Comparison of ENCODE assay signal across 10 cellular contexts in genomic region chr9:33320568-33321261, GRCh38. TPM values are rescaled to one million over a fixed set of nuclear protein-coding genes. Genes with fewer than 3 reads are reported as not detected.
DNase-seq lines count a peak whose midpoint lies in the region; ATAC-seq, FAIRE-seq and TF ChIP-seq lines count a peak whose summit lies in the region.
"Had no signal": no experiment of that assay in that cellular context is flagged by ENCODE, and none has a peak within 500 bp of the region (broad histone marks: within the 10 kb centered on the region; RNA-seq: fewer than 3 reads in every experiment).

No MANE protein-coding gene starts in this region.

- H3K36me3 Mint-ChIP-seq in activated naive CD4-positive, alpha-beta T cell treated with anti-CD3 and anti-CD28 coated beads, Interleukin-2, amount 50 U/mL, for 24 hours = peaks cover 40% of the 10 kb centered on the region
- peaks cover 61% of the 10 kb centered on the region for H3K36me3 Mint-ChIP-seq in activated naive CD4-positive, alpha-beta T cell treated with anti-CD3 and anti-CD28 coated beads, Interleukin-2, amount 10 ng/mL, durations not matched to agents 7 days and 5 days

- peak overlapping the region; percentile 36 for H3K4me3 Mint-ChIP-seq in activated naive CD4-positive, alpha-beta T cell treated with anti-CD3 and anti-CD28 coated beads, Interleukin-2, amount 50 U/mL, for 24 hours
- no peak overlapping the region for H3K4me3 Mint-ChIP-seq in activated naive CD4-positive, alpha-beta T cell treated with anti-CD3 and anti-CD28 coated beads, Interleukin-2, amount 10 ng/mL, durations not matched to agents 7 days and 5 days
- H3K4me3 Mint-ChIP-seq: CD4-positive, CD25-positive, alpha-beta regulatory T cell had no signal

- TF ChIP-seq POLR2A in testis (IDR thresholded peaks at IDR 0.05) = no peak

- intact Hi-C loops in testis (cut with DNase I; ENCODE audit: low total_unique reads) = no loop called here

- H3K27ac ChIP-seq in angular gyrus (ENCODE audit: low read depth, low read length) (peak overlapping the region; percentile 73), testis (no peak overlapping the region), small intestine (ENCODE audit: low read depth in 1 of 2, low read length in 1 of 2) (no peak overlapping the region)
- H3K27ac ChIP-seq: VCaP had no signal

- H3K27ac Mint-ChIP-seq in activated naive CD4-positive, alpha-beta T cell treated with anti-CD3 and anti-CD28 coated beads, Interleukin-2, amount 50 U/mL, for 24 hours = peak overlapping the region; percentile 75
- no peak overlapping the region for H3K27ac Mint-ChIP-seq in activated naive CD4-positive, alpha-beta T cell treated with anti-CD3 and anti-CD28 coated beads, Interleukin-2, amount 10 ng/mL, durations not matched to agents 7 days and 5 days
- H3K27ac Mint-ChIP-seq: CD4-positive, CD25-positive, alpha-beta regulatory T cell had no signal

- H3K4me3 ChIP-seq in testis (no peak overlapping the region), small intestine (ENCODE audit: low read depth in 1 of 2, low read length in 2 of 2) (no peak overlapping the region)

- 85 to 89% methylated on average over 2 of the region's 2 CpGs for WGBS in testis, 2 donors
- 85 to 93% (median 89%) methylated on average over 2 of the region's 2 CpGs for WGBS in small intestine, 3 donors

- no peak for TF ChIP-seq CTCF in testis (IDR thresholded peaks at IDR 0.05)

- CTCF ChIA-PET in activated naive CD4-positive, alpha-beta T cell treated with anti-CD3 and anti-CD28 coated beads, Interleukin-2, amount 10 ng/mL, durations not matched to agents 7 days and 5 days (lab: Charles Lee) = interaction anchor here (1.3 to 2.4 kb wide), 3 partner anchors 9 to 55 kb away, joined by 5 to 11 read pairs (median 6); no protein-coding TSS in a partner anchor

- H3K9me3 ChIP-seq in testis (no peaks in the 10 kb centered on the region), small intestine (ENCODE audit: control insufficient read depth, low read depth) (no peaks in the 10 kb centered on the region)

- H3K4me1 ChIP-seq in testis (peaks cover 9% of the 10 kb centered on the region), small intestine (ENCODE audit: control insufficient read depth in 2 of 2, insufficient read depth in 1 of 2, low read depth in 1 of 2, low read length in 1 of 2) (no peaks in the 10 kb centered on the region)

- H3K36me3 ChIP-seq in testis (ENCODE audit: low read depth, missing control alignments) = no peaks in the 10 kb centered on the region
- H3K36me3 ChIP-seq in small intestine (ENCODE audit: control insufficient read depth in 2 of 2, insufficient read depth in 2 of 2, low read length in 2 of 2) = peaks cover 20 to 22% of the 10 kb centered on the region in 2 donors

- DNase-seq in activated naive CD4-positive, alpha-beta T cell treated with anti-CD3 and anti-CD28 coated beads, Interleukin-2, amount 10 ng/mL, durations not matched to agents 7 days and 5 days = no peak
- DNase-seq in inferior parietal cortex (ENCODE audit: extremely low spot score) = peak; percentile 66
- DNase-seq in testis = peak; percentile 37
- no peak for DNase-seq in small intestine
- DNase-seq: CD4-positive, CD25-positive, alpha-beta regulatory T cell had no signal

- H3K9me3 Mint-ChIP-seq in activated naive CD4-positive, alpha-beta T cell treated with anti-CD3 and anti-CD28 coated beads, Interleukin-2, amount 50 U/mL, for 24 hours = no peaks in the 10 kb centered on the region
- H3K9me3 Mint-ChIP-seq in activated naive CD4-positive, alpha-beta T cell treated with anti-CD3 and anti-CD28 coated beads, Interleukin-2, amount 10 ng/mL, durations not matched to agents 7 days and 5 days = no peaks in the 10 kb centered on the region
- H3K9me3 Mint-ChIP-seq: CD4-positive, CD25-positive, alpha-beta regulatory T cell had no signal

- peaks cover 13% of the 10 kb centered on the region for H3K4me1 Mint-ChIP-seq in activated naive CD4-positive, alpha-beta T cell treated with anti-CD3 and anti-CD28 coated beads, Interleukin-2, amount 50 U/mL, for 24 hours
- no peaks in the 10 kb centered on the region for H3K4me1 Mint-ChIP-seq in activated naive CD4-positive, alpha-beta T cell treated with anti-CD3 and anti-CD28 coated beads, Interleukin-2, amount 10 ng/mL, durations not matched to agents 7 days and 5 days

- no peak for FAIRE-seq in small intestine (lab: Jason Lieb, UNC)

- H3K27me3 Mint-ChIP-seq in activated naive CD4-positive, alpha-beta T cell treated with anti-CD3 and anti-CD28 coated beads, Interleukin-2, amount 50 U/mL, for 24 hours = no peaks in the 10 kb centered on the region
- H3K27me3 Mint-ChIP-seq in activated naive CD4-positive, alpha-beta T cell treated with anti-CD3 and anti-CD28 coated beads, Interleukin-2, amount 10 ng/mL, durations not matched to agents 7 days and 5 days = no peaks in the 10 kb centered on the region
- H3K27me3 Mint-ChIP-seq: CD4-positive, CD25-positive, alpha-beta regulatory T cell had no signal

- H3K27me3 ChIP-seq in testis (no peaks in the 10 kb centered on the region), small intestine (ENCODE audit: control insufficient read depth in 2 of 2, insufficient read depth in 2 of 2, low read length in 2 of 2) (no peaks in the 10 kb centered on the region)

- ATAC-seq in GM19452 (IDR thresholded peaks at IDR 0.05; ENCODE audit: unreplicated experiment) (no peak), HG03565 (IDR thresholded peaks at IDR 0.05; ENCODE audit: unreplicated experiment) (no peak)

RNA-seq across cellular contexts. Expression of gene NFX1, which starts 30.4 kb away (rescaled TPM):
- 10 to 100 TPM; 46.7 to 48.6 TPM for total RNA-seq in testis
- polyA plus RNA-seq in testis (ENCODE audit: insufficient read depth, low read depth, low replicate concordance) (30.0 TPM), small intestine (10 to 100 TPM; 12.6 to 23.5 (median 20.8) TPM)

RNA-seq across cellular contexts. Expression of gene CHMP5, which starts 55.9 kb away (rescaled TPM):
- 10 to 100 TPM; 53.2 to 57.0 TPM for total RNA-seq in testis
- 84.1 TPM for polyA plus RNA-seq in testis (ENCODE audit: insufficient read depth, low read depth, low replicate concordance)
- 100 to 1,000 TPM in 2 of 3 donors, 10 to 100 TPM in 1; 78.1 to 212 (median 185) TPM for polyA plus RNA-seq in small intestine

RNA-seq across cellular contexts. Expression of gene BAG1, which starts 56.2 kb away (rescaled TPM):
- total RNA-seq in testis = 100 to 1,000 TPM in 1 of 2 donors, 10 to 100 TPM in 1; 96.6 to 147 TPM
- polyA plus RNA-seq in testis (ENCODE audit: insufficient read depth, low read depth, low replicate concordance) (203 TPM), small intestine (100 to 1,000 TPM; 104 to 194 (median 160) TPM)

Comparison
In these comparisons a context has a peak if more than half of its experiments do, and no peak if none do; other contexts are left out.
1. DNase-seq: peak in inferior parietal cortex (single experiment) and testis (single experiment); none in activated naive CD4-positive, alpha-beta T cell treated with anti-CD3 and anti-CD28 coated beads, Interleukin-2, amount 10 ng/mL, durations not matched to agents 7 days and 5 days (single experiment) and small intestine (single experiment).